Comparison of ENCODE assay signal across 8 cellular contexts in the genomic region with DNA sequence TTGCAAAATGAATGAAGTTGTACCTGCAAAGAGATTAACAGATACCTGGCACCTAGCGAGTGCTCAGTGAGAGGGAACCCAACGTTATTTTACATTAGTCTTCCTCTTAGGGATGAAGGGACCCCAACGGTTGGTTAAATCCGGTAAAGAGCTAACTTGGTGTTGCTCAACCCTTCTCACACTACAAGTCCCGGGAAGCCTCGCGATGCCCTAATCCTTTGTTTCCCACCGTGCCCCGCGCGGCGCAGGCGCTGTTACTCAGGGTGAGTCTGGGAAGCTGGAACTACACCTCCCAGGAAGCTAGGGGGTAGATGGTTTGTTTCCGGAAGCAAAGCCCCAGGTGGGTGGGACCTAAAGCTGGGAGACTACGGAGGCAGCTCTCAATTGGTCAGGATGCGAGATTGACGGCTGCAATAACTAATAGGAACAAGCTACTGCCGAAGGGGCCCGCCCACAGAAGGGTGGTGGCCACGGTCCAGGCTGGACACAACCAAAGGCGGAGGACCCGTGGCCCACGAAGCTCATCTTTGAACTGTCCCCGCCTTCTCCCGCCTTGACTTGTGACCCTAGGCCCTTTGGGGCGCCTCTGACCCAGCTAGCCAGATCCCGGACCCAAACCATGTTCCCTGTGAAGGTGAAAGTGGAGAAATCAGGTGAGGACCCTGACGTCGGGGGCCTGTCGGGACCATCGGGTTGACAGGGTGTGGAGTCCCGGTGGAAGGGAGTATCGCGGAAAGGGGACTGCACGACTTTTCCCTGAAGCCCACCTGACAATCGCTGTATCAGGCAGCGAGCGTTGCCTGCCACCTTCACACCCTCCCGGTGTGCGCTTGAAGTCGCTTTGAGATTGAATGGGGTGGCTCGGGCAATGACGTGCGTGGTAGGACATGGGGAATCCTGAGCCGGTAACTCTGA. TPM values are rescaled to one million over a fixed set of nuclear protein-coding genes. Genes with fewer than 3 reads are reported as not detected.
DNase-seq lines count a peak whose midpoint lies in the region; ATAC-seq and TF ChIP-seq lines count a peak whose summit lies in the region.

Gene LIN37, plus strand, starts transcription at position 471 of the 915 bp plus-strand sequence. Its CDS starts 149 bp downstream, at position 620.

- ATAC-seq in HG02610 (IDR thresholded peaks at IDR 0.05; ENCODE audit: unreplicated experiment) (peak; percentile 79), omental fat pad (ENCODE audit: low FRiP score) (peak; percentile 90), thoracic aorta (ENCODE audit: insufficient number of reproducible peaks, low FRiP score, low read depth) (peak; percentile 93)

- peak within 1 kb of the TSS; percentile 95 for H3K27ac Mint-ChIP-seq in activated naive CD8-positive, alpha-beta T cell

- H3K27ac ChIP-seq in thoracic aorta, result peak within 1 kb of the TSS; percentile 71 to 83

- no peaks in the 10 kb centered on the region for H3K9me3 Mint-ChIP-seq in activated naive CD8-positive, alpha-beta T cell (ENCODE audit: low read depth)

- H3K4me3 ChIP-seq in GM08714 (ENCODE audit: low read length) (peak within 1 kb of the TSS; percentile 77), thoracic aorta (peak within 1 kb of the TSS; percentile 97)

- H3K36me3 ChIP-seq in thoracic aorta, result peaks cover 12% of the 10 kb centered on the region

- H3K4me1 Mint-ChIP-seq in activated naive CD8-positive, alpha-beta T cell (ENCODE audit: low read depth), result peaks cover 42% of the 10 kb centered on the region

- peak; percentile 98 for DNase-seq in NCI-H1092 treated with DMSO at 0.1 percent for 48 hours (lab: John Stamatoyannopoulos, UW)
- DNase-seq in SKM-1 (lab: John Stamatoyannopoulos, UW; ENCODE audit: unreplicated experiment), result peak; percentile 97
- DNase-seq in glomerular visceral epithelial cell (ENCODE audit: extremely low spot score), result peak; percentile 99
- peak; percentile 99 for DNase-seq in omental fat pad (ENCODE audit: low spot score)
- DNase-seq in thoracic aorta (ENCODE audit: low spot score), result peak; percentile 99

- H3K27me3 ChIP-seq in thoracic aorta (replicated peaks; ENCODE audit: insufficient read depth), result no peaks in the 10 kb centered on the region

- no peaks in the 10 kb centered on the region for H3K36me3 Mint-ChIP-seq in activated naive CD8-positive, alpha-beta T cell

- peak within 1 kb of the TSS; percentile 97 for H3K4me3 Mint-ChIP-seq in activated naive CD8-positive, alpha-beta T cell

- no peaks in the 10 kb centered on the region for H3K9me3 ChIP-seq in thoracic aorta

- TF ChIP-seq CTCF in omental fat pad (IDR thresholded peaks at IDR 0.05), result no peak
- no peak for TF ChIP-seq CTCF in thoracic aorta (IDR thresholded peaks at IDR 0.05)

- peaks cover 31 to 45% of the 10 kb centered on the region in 2 donors for H3K4me1 ChIP-seq in thoracic aorta (ENCODE audit: control insufficient read depth in 1 of 2, low read depth in 2 of 2)

- H3K27me3 Mint-ChIP-seq in activated naive CD8-positive, alpha-beta T cell, result no peaks in the 10 kb centered on the region

RNA-seq across cellular contexts. Expression of gene LIN37, which starts in this region (rescaled TPM):
- 10 to 100 TPM; 11.3 to 18.3 (median 15.6) TPM for total RNA-seq in omental fat pad
- 10 to 100 TPM in 1 of 2 donors, 1 to 10 TPM in 1; 9.9 to 30.5 TPM for total RNA-seq in thoracic aorta

Comparison
In these comparisons a context has a peak if more than half of its experiments do, and no peak if none do; other contexts are left out.
1. Peak in every context shown above with its lines: DNase-seq, ATAC-seq, H3K4me3 ChIP-seq and H3K27ac ChIP-seq.